ENCODE assay signal across 1 cellular context in the genomic region with DNA sequence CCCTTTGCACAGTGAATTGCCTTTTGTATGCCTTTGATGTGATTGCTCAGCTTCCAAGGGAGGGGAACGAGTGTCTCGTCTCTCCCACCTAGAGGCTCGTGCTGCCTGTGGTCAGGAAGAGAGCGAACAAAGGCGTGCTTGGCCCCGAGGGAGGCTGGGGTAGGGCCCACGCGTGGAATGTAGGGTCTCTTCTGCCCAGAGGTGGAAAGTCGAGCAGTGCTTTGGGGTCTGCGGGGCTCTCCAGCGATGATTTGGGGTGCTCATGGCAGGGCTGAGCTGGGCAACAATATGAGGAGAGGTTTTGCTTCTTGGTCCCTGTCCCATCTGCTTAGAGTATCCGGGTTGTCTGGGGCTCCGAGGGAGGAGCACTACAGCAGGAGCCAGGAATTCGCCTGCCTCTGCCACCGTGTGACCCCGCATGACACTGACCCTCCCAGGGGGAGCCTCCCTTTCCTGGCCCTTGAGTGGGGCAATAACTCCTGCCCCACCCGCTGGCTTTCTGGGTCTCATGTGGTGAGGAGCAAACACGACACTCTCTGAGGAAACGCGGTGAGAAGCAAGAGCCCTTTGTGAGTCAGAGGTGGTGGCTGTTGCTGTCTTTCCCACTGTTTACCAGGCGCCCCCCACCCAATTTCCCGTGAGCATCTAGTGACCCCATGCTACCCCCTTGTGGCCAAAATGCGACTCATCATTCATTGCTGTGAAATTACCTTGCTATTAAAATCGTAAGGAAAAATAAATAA.
TF ChIP-seq lines count a peak whose summit lies in the region.

No MANE protein-coding gene starts in this region.

TF ChIP-seq in HepG2, 621 proteins besides CTCF, POLR2A, EP300 and RAD21 (continued from another document and continues in another):
- TF ChIP-seq ZFYVE20 (CRISPR knock-in tag; IDR thresholded peaks at IDR 0.05; ENCODE audit: borderline replicate concordance, low read depth): no peak
- TF ChIP-seq TARDBP (CRISPR knock-in tag; IDR thresholded peaks at IDR 0.05): peak; percentile 61; the same call in 1 of the 2 replicates
- TF ChIP-seq ARNT2 (CRISPR knock-in tag; IDR thresholded peaks at IDR 0.05; ENCODE audit: low read depth): peak; percentile 46; the same call in 1 of the 2 replicates
- TF ChIP-seq IRX3 (CRISPR knock-in tag; IDR thresholded peaks at IDR 0.05; ENCODE audit: borderline replicate concordance, low read depth): peak; percentile 42; the same call in 1 of the 2 replicates
- TF ChIP-seq ZNF564 (CRISPR knock-in tag; IDR thresholded peaks at IDR 0.05): no peak
- TF ChIP-seq, protein P1, sequence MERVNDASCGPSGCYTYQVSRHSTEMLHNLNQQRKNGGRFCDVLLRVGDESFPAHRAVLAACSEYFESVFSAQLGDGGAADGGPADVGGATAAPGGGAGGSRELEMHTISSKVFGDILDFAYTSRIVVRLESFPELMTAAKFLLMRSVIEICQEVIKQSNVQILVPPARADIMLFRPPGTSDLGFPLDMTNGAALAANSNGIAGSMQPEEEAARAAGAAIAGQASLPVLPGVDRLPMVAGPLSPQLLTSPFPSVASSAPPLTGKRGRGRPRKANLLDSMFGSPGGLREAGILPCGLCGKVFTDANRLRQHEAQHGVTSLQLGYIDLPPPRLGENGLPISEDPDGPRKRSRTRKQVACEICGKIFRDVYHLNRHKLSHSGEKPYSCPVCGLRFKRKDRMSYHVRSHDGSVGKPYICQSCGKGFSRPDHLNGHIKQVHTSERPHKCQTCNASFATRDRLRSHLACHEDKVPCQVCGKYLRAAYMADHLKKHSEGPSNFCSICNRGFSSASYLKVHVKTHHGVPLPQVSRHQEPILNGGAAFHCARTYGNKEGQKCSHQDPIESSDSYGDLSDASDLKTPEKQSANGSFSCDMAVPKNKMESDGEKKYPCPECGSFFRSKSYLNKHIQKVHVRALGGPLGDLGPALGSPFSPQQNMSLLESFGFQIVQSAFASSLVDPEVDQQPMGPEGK (CRISPR knock-in tag; IDR thresholded peaks at IDR 0.05): peak; percentile 97
- TF ChIP-seq RBFOX2 (IDR thresholded peaks at IDR 0.05; ENCODE audit: low read depth, low read length): peak; percentile 56; the same call in 1 of the 2 replicates
- TF ChIP-seq YEATS2 (CRISPR knock-in tag; IDR thresholded peaks at IDR 0.05; ENCODE audit: borderline replicate concordance): peak; percentile 40; the same call in 1 of the 2 replicates
- 0 out of 2 replicates have a peak, but pooled peaks have one; percentile 24 for TF ChIP-seq MIER3 (CRISPR knock-in tag; IDR thresholded peaks at IDR 0.05; ENCODE audit: borderline replicate concordance)
- no peak for TF ChIP-seq ZNF615 (CRISPR knock-in tag; IDR thresholded peaks at IDR 0.05; ENCODE audit: borderline replicate concordance)
- TF ChIP-seq TGIF2 (CRISPR knock-in tag; IDR thresholded peaks at IDR 0.05): 0 out of 2 replicates have a peak, but pooled peaks have one; percentile 18
- 0 out of 2 replicates have a peak, but pooled peaks have one; percentile 63 for TF ChIP-seq ETV6 (CRISPR knock-in tag; conservative IDR thresholded peaks at IDR 0.05)
- peak; percentile 40; the same call in 1 of the 2 replicates for TF ChIP-seq THAP11 (CRISPR knock-in tag; IDR thresholded peaks at IDR 0.05)
- TF ChIP-seq TBX2 (CRISPR knock-in tag; IDR thresholded peaks at IDR 0.05; ENCODE audit: borderline replicate concordance): peak; percentile 56
- peak; percentile 61 for TF ChIP-seq XRCC5 (optimal IDR thresholded peaks at IDR 0.05; ENCODE audit: low read length)
- TF ChIP-seq, protein P2, sequence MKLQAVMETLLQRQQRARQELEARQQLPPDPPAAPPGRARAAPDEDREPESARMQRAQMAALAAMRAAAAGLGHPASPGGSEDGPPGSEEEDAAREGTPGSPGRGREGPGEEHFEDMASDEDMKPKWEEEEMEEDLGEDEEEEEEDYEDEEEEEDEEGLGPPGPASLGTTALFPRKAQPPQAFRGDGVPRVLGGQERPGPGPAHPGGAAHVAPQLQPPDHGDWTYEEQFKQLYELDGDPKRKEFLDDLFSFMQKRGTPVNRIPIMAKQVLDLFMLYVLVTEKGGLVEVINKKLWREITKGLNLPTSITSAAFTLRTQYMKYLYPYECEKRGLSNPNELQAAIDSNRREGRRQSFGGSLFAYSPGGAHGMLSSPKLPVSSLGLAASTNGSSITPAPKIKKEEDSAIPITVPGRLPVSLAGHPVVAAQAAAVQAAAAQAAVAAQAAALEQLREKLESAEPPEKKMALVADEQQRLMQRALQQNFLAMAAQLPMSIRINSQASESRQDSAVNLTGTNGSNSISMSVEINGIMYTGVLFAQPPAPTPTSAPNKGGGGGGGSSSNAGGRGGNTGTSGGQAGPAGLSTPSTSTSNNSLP (IDR thresholded peaks at IDR 0.05; ENCODE audit: low read depth, low read length): 0 out of 2 replicates have a peak, but pooled peaks have one; percentile 57
- TF ChIP-seq HNF4A (CRISPR knock-in tag; IDR thresholded peaks at IDR 0.05): peak; percentile 64
- peak in 1 of 2 experiments; percentile 16; a peak in 1 of 4 replicates for TF ChIP-seq KLF16 (CRISPR knock-in tag; IDR thresholded peaks at IDR 0.05)
- TF ChIP-seq KLF11 (CRISPR knock-in tag; IDR thresholded peaks at IDR 0.05): no peak; the same call in 1 of the 2 replicates
- TF ChIP-seq PITX1 (CRISPR knock-in tag; IDR thresholded peaks at IDR 0.05): peak; percentile 46; the same call in 1 of the 2 replicates
- 0 out of 2 replicates have a peak, but pooled peaks have one; percentile 36 for TF ChIP-seq MIER2 (CRISPR knock-in tag; IDR thresholded peaks at IDR 0.05)
- TF ChIP-seq HBP1 (CRISPR knock-in tag; IDR thresholded peaks at IDR 0.05; ENCODE audit: low read depth): 0 out of 2 replicates have a peak, but pooled peaks have one; percentile 23
- TF ChIP-seq ZFY (CRISPR knock-in tag; IDR thresholded peaks at IDR 0.05): peak; percentile 17
- TF ChIP-seq CEBPB (IDR thresholded peaks at IDR 0.05; ENCODE audit: borderline replicate concordance, low read depth, low read length): peak; percentile 75; the same call in 1 of the 2 replicates
- peak; percentile 78 for TF ChIP-seq SMC3 (IDR thresholded peaks at IDR 0.05; ENCODE audit: low read length)
- no peak for TF ChIP-seq ZMAT3 (CRISPR knock-in tag; conservative IDR thresholded peaks at IDR 0.05)
- TF ChIP-seq, protein P3, sequence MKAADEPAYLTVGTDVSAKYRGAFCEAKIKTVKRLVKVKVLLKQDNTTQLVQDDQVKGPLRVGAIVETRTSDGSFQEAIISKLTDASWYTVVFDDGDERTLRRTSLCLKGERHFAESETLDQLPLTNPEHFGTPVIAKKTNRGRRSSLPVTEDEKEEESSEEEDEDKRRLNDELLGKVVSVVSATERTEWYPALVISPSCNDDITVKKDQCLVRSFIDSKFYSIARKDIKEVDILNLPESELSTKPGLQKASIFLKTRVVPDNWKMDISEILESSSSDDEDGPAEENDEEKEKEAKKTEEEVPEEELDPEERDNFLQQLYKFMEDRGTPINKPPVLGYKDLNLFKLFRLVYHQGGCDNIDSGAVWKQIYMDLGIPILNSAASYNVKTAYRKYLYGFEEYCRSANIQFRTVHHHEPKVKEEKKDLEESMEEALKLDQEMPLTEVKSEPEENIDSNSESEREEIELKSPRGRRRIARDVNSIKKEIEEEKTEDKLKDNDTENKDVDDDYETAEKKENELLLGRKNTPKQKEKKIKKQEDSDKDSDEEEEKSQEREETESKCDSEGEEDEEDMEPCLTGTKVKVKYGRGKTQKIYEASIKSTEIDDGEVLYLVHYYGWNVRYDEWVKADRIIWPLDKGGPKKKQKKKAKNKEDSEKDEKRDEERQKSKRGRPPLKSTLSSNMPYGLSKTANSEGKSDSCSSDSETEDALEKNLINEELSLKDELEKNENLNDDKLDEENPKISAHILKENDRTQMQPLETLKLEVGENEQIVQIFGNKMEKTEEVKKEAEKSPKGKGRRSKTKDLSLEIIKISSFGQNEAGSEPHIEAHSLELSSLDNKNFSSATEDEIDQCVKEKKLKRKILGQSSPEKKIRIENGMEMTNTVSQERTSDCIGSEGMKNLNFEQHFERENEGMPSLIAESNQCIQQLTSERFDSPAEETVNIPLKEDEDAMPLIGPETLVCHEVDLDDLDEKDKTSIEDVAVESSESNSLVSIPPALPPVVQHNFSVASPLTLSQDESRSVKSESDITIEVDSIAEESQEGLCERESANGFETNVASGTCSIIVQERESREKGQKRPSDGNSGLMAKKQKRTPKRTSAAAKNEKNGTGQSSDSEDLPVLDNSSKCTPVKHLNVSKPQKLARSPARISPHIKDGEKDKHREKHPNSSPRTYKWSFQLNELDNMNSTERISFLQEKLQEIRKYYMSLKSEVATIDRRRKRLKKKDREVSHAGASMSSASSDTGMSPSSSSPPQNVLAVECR (CRISPR knock-in tag; IDR thresholded peaks at IDR 0.05; ENCODE audit: borderline replicate concordance): peak; percentile 57; the same call in 1 of the 2 replicates
- 0 out of 2 replicates have a peak, but pooled peaks have one; percentile 29 for TF ChIP-seq ZNF280B (CRISPR knock-in tag; IDR thresholded peaks at IDR 0.05; ENCODE audit: borderline replicate concordance)
- TF ChIP-seq ZNF350 (CRISPR knock-in tag; IDR thresholded peaks at IDR 0.05; ENCODE audit: borderline replicate concordance, low read depth): peak; percentile 41; the same call in 1 of the 2 replicates
- TF ChIP-seq ERF (CRISPR knock-in tag; IDR thresholded peaks at IDR 0.05): peak; percentile 59; the same call in 1 of the 2 replicates
- TF ChIP-seq, protein P4, sequence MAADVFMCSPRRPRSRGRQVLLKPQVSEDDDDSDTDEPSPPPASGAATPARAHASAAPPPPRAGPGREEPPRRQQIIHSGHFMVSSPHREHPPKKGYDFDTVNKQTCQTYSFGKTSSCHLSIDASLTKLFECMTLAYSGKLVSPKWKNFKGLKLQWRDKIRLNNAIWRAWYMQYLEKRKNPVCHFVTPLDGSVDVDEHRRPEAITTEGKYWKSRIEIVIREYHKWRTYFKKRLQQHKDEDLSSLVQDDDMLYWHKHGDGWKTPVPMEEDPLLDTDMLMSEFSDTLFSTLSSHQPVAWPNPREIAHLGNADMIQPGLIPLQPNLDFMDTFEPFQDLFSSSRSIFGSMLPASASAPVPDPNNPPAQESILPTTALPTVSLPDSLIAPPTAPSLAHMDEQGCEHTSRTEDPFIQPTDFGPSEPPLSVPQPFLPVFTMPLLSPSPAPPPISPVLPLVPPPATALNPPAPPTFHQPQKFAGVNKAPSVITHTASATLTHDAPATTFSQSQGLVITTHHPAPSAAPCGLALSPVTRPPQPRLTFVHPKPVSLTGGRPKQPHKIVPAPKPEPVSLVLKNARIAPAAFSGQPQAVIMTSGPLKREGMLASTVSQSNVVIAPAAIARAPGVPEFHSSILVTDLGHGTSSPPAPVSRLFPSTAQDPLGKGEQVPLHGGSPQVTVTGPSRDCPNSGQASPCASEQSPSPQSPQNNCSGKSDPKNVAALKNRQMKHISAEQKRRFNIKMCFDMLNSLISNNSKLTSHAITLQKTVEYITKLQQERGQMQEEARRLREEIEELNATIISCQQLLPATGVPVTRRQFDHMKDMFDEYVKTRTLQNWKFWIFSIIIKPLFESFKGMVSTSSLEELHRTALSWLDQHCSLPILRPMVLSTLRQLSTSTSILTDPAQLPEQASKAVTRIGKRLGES (CRISPR knock-in tag; IDR thresholded peaks at IDR 0.05; ENCODE audit: borderline replicate concordance): no peak
- peak; percentile 54; the same call in 1 of the 2 replicates for TF ChIP-seq POGZ (CRISPR knock-in tag; IDR thresholded peaks at IDR 0.05)
- TF ChIP-seq SP5 (CRISPR knock-in tag; IDR thresholded peaks at IDR 0.05; ENCODE audit: borderline replicate concordance, low read depth): peak; percentile 63
- TF ChIP-seq NCOA1 (CRISPR knock-in tag; IDR thresholded peaks at IDR 0.05): 0 out of 2 replicates have a peak, but pooled peaks have one; percentile 60
- no peak for TF ChIP-seq ZFP62 (CRISPR knock-in tag; IDR thresholded peaks at IDR 0.05)
- TF ChIP-seq ZNF740 (CRISPR knock-in tag; IDR thresholded peaks at IDR 0.05): peak; percentile 46; the same call in 1 of the 2 replicates
- TF ChIP-seq THAP9 (CRISPR knock-in tag; IDR thresholded peaks at IDR 0.05; ENCODE audit: borderline replicate concordance): no peak
